23 cellular contexts compared by ENCODE assay signal in genomic region chr13:40496035-40496810, GRCh38.
DNase-seq lines count a peak whose midpoint lies in the region; ATAC-seq and TF ChIP-seq lines count a peak whose summit lies in the region.
"Had no signal": no experiment of that assay in that cellular context is flagged by ENCODE, and none has a peak within 500 bp of the region (broad histone marks: within the 10 kb centered on the region; RNA-seq: fewer than 3 reads in every experiment).

No MANE protein-coding gene starts in this region.

- no peak overlapping the region for H2BK120ac ChIP-seq in mesendoderm (ENCODE audit: low read depth, low read length)

- ATAC-seq in stimulated activated memory B cell treated with anti-CD40 and anti-IgM and Interleukin-4, amounts not matched to agents 10 μg/mL and 1 μg/mL and 100 μg/mL, for 72 hours: no peak
- ATAC-seq: activated naive CD8-positive, alpha-beta T cell treated with anti-CD3 and anti-CD28 coated beads, Interleukin-2, amount 50 U/mL, for 24 hours had no signal

- H3K23ac ChIP-seq in mesendoderm (ENCODE audit: low read length): no peak overlapping the region

- H3K56ac ChIP-seq in mesendoderm (ENCODE audit: low read length): no peak overlapping the region

- TF ChIP-seq CTCF in SU-DHL-6 (IDR thresholded peaks at IDR 0.05; ENCODE audit: insufficient read depth, low read length, poor library complexity, severe bottlenecking): no peak

- DNase-seq in activated T-cell treated with anti-CD3 and anti-CD28 coated beads, Interleukin-2, amount 50 U/mL, for 24 hours: no peak
- no peak for DNase-seq in activated T-cell treated with anti-CD3 and anti-CD28 coated beads, Interleukin-2, amount 50 U/mL, for 1 hour
- DNase-seq in mesendoderm (peak; percentile 76), NAMALWA (ENCODE audit: low spot score) (no peak), amniotic stem cell (lab: John Stamatoyannopoulos, UW) (no peak)
- DNase-seq in activated T-helper 1 cell treated with anti-CD3 and anti-CD28 coated beads, Interleukin-12 subunit alpha, Interleukin-12 subunit beta, Interleukin-2, Interleukin-4 antibody, amounts not matched to agents 30 ng/mL and 10 ng/mL and 1 ng/mL, durations not matched to agents 14 hours and 24 hours and 36 hours (ENCODE audit: low spot score): no peak
- DNase-seq: activated naive CD8-positive, alpha-beta T cell treated with anti-CD3 and anti-CD28 coated beads, Interleukin-2, amount 50 U/mL, for 24 hours; activated T-cell treated with anti-CD3 and anti-CD28 coated beads, Interleukin-2, amount 50 U/mL, for 72 hours; effector memory CD4-positive, alpha-beta T cell; esophagus squamous epithelium; GM23248; kidney; NCI-H1092 treated with DMSO at 0.1 percent for 48 hours; NCI-H1930; NK-92 treated with Interleukin-12 subunit alpha and Interleukin-12 subunit beta, amount 100 ng/mL, for 24 hours; occipital lobe; RPMI8226; upper lobe of left lung had no signal

- H3F3A ChIP-seq in SU-DHL-6 (ENCODE audit: insufficient read depth): peaks cover 16% of the 10 kb centered on the region

- H3K27ac Mint-ChIP-seq in activated T-cell treated with anti-CD3 and anti-CD28 coated beads, Interleukin-2, amount 50 U/mL, for 24 hours: peak overlapping the region; percentile 39
- H3K27ac Mint-ChIP-seq in stimulated activated memory B cell treated with anti-CD40 and anti-IgM and Interleukin-4, amounts not matched to agents 10 μg/mL and 1 μg/mL and 100 μg/mL, for 72 hours: peak overlapping the region; percentile 42
- no peak overlapping the region for H3K27ac Mint-ChIP-seq in activated T-helper 1 cell treated with anti-CD3 and anti-CD28 coated beads, Interleukin-12 subunit alpha, Interleukin-12 subunit beta, Interleukin-2, Interleukin-4 antibody, amounts not matched to agents 30 ng/mL and 10 ng/mL and 1 ng/mL, durations not matched to agents 14 hours and 24 hours and 36 hours
- H3K27ac Mint-ChIP-seq: activated naive CD8-positive, alpha-beta T cell treated with anti-CD3 and anti-CD28 coated beads, Interleukin-2, amount 50 U/mL, for 24 hours; activated T-cell treated with anti-CD3 and anti-CD28 coated beads, Interleukin-2, amount 50 U/mL, for 72 hours had no signal

- no peaks in the 10 kb centered on the region for H3K36me3 Mint-ChIP-seq in activated T-cell treated with anti-CD3 and anti-CD28 coated beads, Interleukin-2, amount 50 U/mL, for 24 hours (ENCODE audit: low read depth)
- no peaks in the 10 kb centered on the region for H3K36me3 Mint-ChIP-seq in stimulated activated memory B cell treated with anti-CD40 and anti-IgM and Interleukin-4, amounts not matched to agents 10 μg/mL and 1 μg/mL and 100 μg/mL, for 72 hours
- H3K36me3 Mint-ChIP-seq in activated T-helper 1 cell treated with anti-CD3 and anti-CD28 coated beads, Interleukin-12 subunit alpha, Interleukin-12 subunit beta, Interleukin-2, Interleukin-4 antibody, amounts not matched to agents 30 ng/mL and 10 ng/mL and 1 ng/mL, durations not matched to agents 14 hours and 24 hours and 36 hours (ENCODE audit: low read depth): no peaks in the 10 kb centered on the region

- H2BK5ac ChIP-seq in mesendoderm (ENCODE audit: low read length): no peak overlapping the region

- WGBS in mesendoderm (ENCODE audit: extremely low coverage, insufficient coverage, low lambda C conversion rate): no CpG with 5 or more reads among the region's 8 CpGs

- H3K27ac ChIP-seq in SU-DHL-6 (ENCODE audit: low read depth, low read length) (peak overlapping the region; percentile 17; the same call in 1 of the 2 replicates), mesendoderm (ENCODE audit: low read depth, low read length) (no peak overlapping the region)
- H3K27ac ChIP-seq: BLaER1, esophagus squamous epithelium, GM23248, right atrium auricular region, upper lobe of left lung had no signal

- H3K27me3 ChIP-seq in SU-DHL-6 (ENCODE audit: low read length): no peaks in the 10 kb centered on the region
- no peaks in the 10 kb centered on the region for H3K27me3 ChIP-seq in mesendoderm (ENCODE audit: insufficient read depth, low read length, poor library complexity)
- H3K27me3 ChIP-seq: BLaER1, right atrium auricular region, upper lobe of left lung had no signal

- H3K4ac ChIP-seq in mesendoderm (ENCODE audit: low read depth, low read length): no peak overlapping the region

- no peak overlapping the region for H3K4me3 ChIP-seq in SU-DHL-6 (ENCODE audit: insufficient read depth, low read length, poor library complexity, severe bottlenecking)
- no peak overlapping the region for H3K4me3 ChIP-seq in mesendoderm (ENCODE audit: low read length)
- H3K4me3 ChIP-seq: BLaER1, esophagus squamous epithelium, GM23248, lung, right atrium auricular region, upper lobe of left lung had no signal

- H3K36me3 ChIP-seq in SU-DHL-6 (ENCODE audit: low read length): no peaks in the 10 kb centered on the region
- no peaks in the 10 kb centered on the region for H3K36me3 ChIP-seq in mesendoderm (ENCODE audit: control insufficient read depth, insufficient read depth, low read length)
- H3K36me3 ChIP-seq: BLaER1, esophagus squamous epithelium, right atrium auricular region, upper lobe of left lung had no signal

- H3K9ac ChIP-seq in SU-DHL-6 (ENCODE audit: low read length) (no peak overlapping the region), mesendoderm (ENCODE audit: low read length) (no peak overlapping the region)
- H3K9ac ChIP-seq: BLaER1, GM23248 had no signal

- peaks cover 4% of the 10 kb centered on the region for H3K4me1 ChIP-seq in mesendoderm (ENCODE audit: control insufficient read depth, low read depth, low read length)

- H3K9me3 Mint-ChIP-seq in activated T-cell treated with anti-CD3 and anti-CD28 coated beads, Interleukin-2, amount 50 U/mL, for 24 hours: no peaks in the 10 kb centered on the region
- H3K9me3 Mint-ChIP-seq in stimulated activated memory B cell treated with anti-CD40 and anti-IgM and Interleukin-4, amounts not matched to agents 10 μg/mL and 1 μg/mL and 100 μg/mL, for 72 hours: no peaks in the 10 kb centered on the region
- no peaks in the 10 kb centered on the region for H3K9me3 Mint-ChIP-seq in activated T-helper 1 cell treated with anti-CD3 and anti-CD28 coated beads, Interleukin-12 subunit alpha, Interleukin-12 subunit beta, Interleukin-2, Interleukin-4 antibody, amounts not matched to agents 30 ng/mL and 10 ng/mL and 1 ng/mL, durations not matched to agents 14 hours and 24 hours and 36 hours
- H3K9me3 Mint-ChIP-seq: activated naive CD8-positive, alpha-beta T cell treated with anti-CD3 and anti-CD28 coated beads, Interleukin-2, amount 50 U/mL, for 24 hours; activated T-cell treated with anti-CD3 and anti-CD28 coated beads, Interleukin-2, amount 50 U/mL, for 72 hours had no signal

- no peaks in the 10 kb centered on the region for H3K9me2 ChIP-seq in SU-DHL-6 (replicated peaks; ENCODE audit: insufficient read depth, low read length)

- intact Hi-C loops in activated T-helper 1 cell treated with anti-CD3 and anti-CD28 coated beads, Interleukin-12 subunit alpha, Interleukin-12 subunit beta, Interleukin-2, Interleukin-4 antibody, amounts not matched to agents 30 ng/mL and 10 ng/mL and 1 ng/mL, durations not matched to agents 14 hours and 24 hours and 36 hours (cut with micrococcal nuclease): no loop called here

- no peak overlapping the region for H4K8ac ChIP-seq in mesendoderm (ENCODE audit: low read depth, low read length)

- H3K4me1 Mint-ChIP-seq in activated T-cell treated with anti-CD3 and anti-CD28 coated beads, Interleukin-2, amount 50 U/mL, for 24 hours (ENCODE audit: low read depth): peaks cover 66% of the 10 kb centered on the region
- peaks cover 35% of the 10 kb centered on the region for H3K4me1 Mint-ChIP-seq in stimulated activated memory B cell treated with anti-CD40 and anti-IgM and Interleukin-4, amounts not matched to agents 10 μg/mL and 1 μg/mL and 100 μg/mL, for 72 hours
- peaks cover 54% of the 10 kb centered on the region for H3K4me1 Mint-ChIP-seq in activated T-helper 1 cell treated with anti-CD3 and anti-CD28 coated beads, Interleukin-12 subunit alpha, Interleukin-12 subunit beta, Interleukin-2, Interleukin-4 antibody, amounts not matched to agents 30 ng/mL and 10 ng/mL and 1 ng/mL, durations not matched to agents 14 hours and 24 hours and 36 hours (ENCODE audit: low read depth)

- H3K4me2 ChIP-seq in SU-DHL-6 (ENCODE audit: low read depth, low read length, poor library complexity, severe bottlenecking) (no peak overlapping the region), mesendoderm (ENCODE audit: low read length) (no peak overlapping the region)
- H3K4me2 ChIP-seq: BLaER1 had no signal

- H3K27me3 Mint-ChIP-seq in activated T-cell treated with anti-CD3 and anti-CD28 coated beads, Interleukin-2, amount 50 U/mL, for 24 hours: no peaks in the 10 kb centered on the region
- H3K27me3 Mint-ChIP-seq in stimulated activated memory B cell treated with anti-CD40 and anti-IgM and Interleukin-4, amounts not matched to agents 10 μg/mL and 1 μg/mL and 100 μg/mL, for 72 hours: peaks cover 15% of the 10 kb centered on the region
- H3K27me3 Mint-ChIP-seq in activated T-helper 1 cell treated with anti-CD3 and anti-CD28 coated beads, Interleukin-12 subunit alpha, Interleukin-12 subunit beta, Interleukin-2, Interleukin-4 antibody, amounts not matched to agents 30 ng/mL and 10 ng/mL and 1 ng/mL, durations not matched to agents 14 hours and 24 hours and 36 hours (ENCODE audit: insufficient read depth): peaks cover 1% of the 10 kb centered on the region
- H3K27me3 Mint-ChIP-seq: activated naive CD8-positive, alpha-beta T cell treated with anti-CD3 and anti-CD28 coated beads, Interleukin-2, amount 50 U/mL, for 24 hours had no signal

- H2AK5ac ChIP-seq in mesendoderm (ENCODE audit: low read length): no peak overlapping the region

- H4K20me1 ChIP-seq in SU-DHL-6 (ENCODE audit: low read depth, low read length): no peaks in the 10 kb centered on the region
- H4K20me1 ChIP-seq: BLaER1 had no signal

- no peaks in the 10 kb centered on the region for H3K9me3 ChIP-seq in SU-DHL-6 (ENCODE audit: insufficient read depth, low read length)
- H3K9me3 ChIP-seq: BLaER1, esophagus squamous epithelium, right atrium auricular region, upper lobe of left lung had no signal

- H2AFZ ChIP-seq in SU-DHL-6 (ENCODE audit: low read depth, low read length, severe bottlenecking): no peak overlapping the region
- H2AFZ ChIP-seq: GM23248 had no signal

- H3K18ac ChIP-seq in mesendoderm (ENCODE audit: low read length): no peak overlapping the region

- no peak overlapping the region for H4K5ac ChIP-seq in mesendoderm (ENCODE audit: low read length)

- H2BK15ac ChIP-seq in mesendoderm (replicated peaks; ENCODE audit: low read depth): no peak overlapping the region

- no peak overlapping the region for H3K4me3 Mint-ChIP-seq in activated T-cell treated with anti-CD3 and anti-CD28 coated beads, Interleukin-2, amount 50 U/mL, for 24 hours
- no peak overlapping the region for H3K4me3 Mint-ChIP-seq in stimulated activated memory B cell treated with anti-CD40 and anti-IgM and Interleukin-4, amounts not matched to agents 10 μg/mL and 1 μg/mL and 100 μg/mL, for 72 hours
- H3K4me3 Mint-ChIP-seq in activated T-helper 1 cell treated with anti-CD3 and anti-CD28 coated beads, Interleukin-12 subunit alpha, Interleukin-12 subunit beta, Interleukin-2, Interleukin-4 antibody, amounts not matched to agents 30 ng/mL and 10 ng/mL and 1 ng/mL, durations not matched to agents 14 hours and 24 hours and 36 hours: no peak overlapping the region
- H3K4me3 Mint-ChIP-seq: activated naive CD8-positive, alpha-beta T cell treated with anti-CD3 and anti-CD28 coated beads, Interleukin-2, amount 50 U/mL, for 24 hours had no signal

- no peaks in the 10 kb centered on the region for H3K79me1 ChIP-seq in mesendoderm (ENCODE audit: low read length)

- H3K79me2 ChIP-seq in SU-DHL-6 (ENCODE audit: insufficient read depth, low read length) (peaks cover 6% of the 10 kb centered on the region; the same call in 1 of the 2 replicates), mesendoderm (ENCODE audit: control insufficient read depth, insufficient read depth, low read length) (no peaks in the 10 kb centered on the region)
